Comparison of ENCODE assay signal across 9 cellular contexts in genomic region chr16:50093607-50094570, GRCh38. TPM values are rescaled to one million over a fixed set of nuclear protein-coding genes. Genes with fewer than 3 reads are reported as not detected.
DNase-seq lines count a peak whose midpoint lies in the region; ATAC-seq, FAIRE-seq and TF ChIP-seq lines count a peak whose summit lies in the region.
"Had no signal": no experiment of that assay in that cellular context is flagged by ENCODE, and none has a peak within 500 bp of the region (broad histone marks: within the 10 kb centered on the region; RNA-seq: fewer than 3 reads in every experiment).

No MANE protein-coding gene starts in this region.

- H3K27me3 Mint-ChIP-seq in activated CD8-positive, alpha-beta T cell treated with anti-CD3 and anti-CD28 coated beads for 36 hours: no peaks in the 10 kb centered on the region
- H3K27me3 Mint-ChIP-seq in activated CD8-positive, alpha-beta T cell treated with anti-CD3 and anti-CD28 coated beads, Interleukin-2, amount 10 ng/mL, durations not matched to agents 7 days and 5 days (ENCODE audit: low read depth): no peaks in the 10 kb centered on the region
- H3K27me3 Mint-ChIP-seq in astrocyte (ENCODE audit: low read depth, unreplicated experiment): no peaks in the 10 kb centered on the region

- H3K27me3 ChIP-seq in astrocyte (ENCODE audit: insufficient read depth, low read length) (no peaks in the 10 kb centered on the region), thyroid gland (no peaks in the 10 kb centered on the region)

- no peak for ATAC-seq in activated CD8-positive, alpha-beta T cell treated with anti-CD3 and anti-CD28 coated beads for 36 hours
- ATAC-seq in activated CD8-positive, alpha-beta T cell treated with anti-CD3 and anti-CD28 coated beads, Interleukin-2, amount 10 ng/mL, durations not matched to agents 7 days and 5 days: no peak
- ATAC-seq in left lobe of liver: peak; percentile 72
- ATAC-seq in GM18909 (IDR thresholded peaks at IDR 0.05; ENCODE audit: poor library complexity, unreplicated experiment): no peak

- H3K9ac ChIP-seq in astrocyte (ENCODE audit: low read length): no peak overlapping the region

- no peaks in the 10 kb centered on the region for H3K79me2 ChIP-seq in astrocyte (ENCODE audit: insufficient read depth, low read length)

- no peaks in the 10 kb centered on the region for H3K9me3 Mint-ChIP-seq in activated CD8-positive, alpha-beta T cell treated with anti-CD3 and anti-CD28 coated beads for 36 hours
- no peaks in the 10 kb centered on the region for H3K9me3 Mint-ChIP-seq in activated CD8-positive, alpha-beta T cell treated with anti-CD3 and anti-CD28 coated beads, Interleukin-2, amount 10 ng/mL, durations not matched to agents 7 days and 5 days (ENCODE audit: insufficient read depth)
- no peaks in the 10 kb centered on the region for H3K9me3 Mint-ChIP-seq in astrocyte (ENCODE audit: unreplicated experiment)

- H3K36me3 ChIP-seq in astrocyte (ENCODE audit: insufficient read depth, low read length) (no peaks in the 10 kb centered on the region), thyroid gland (peaks cover 0 to 5% of the 10 kb centered on the region in 2 donors)

- H3K4me3 Mint-ChIP-seq in activated CD8-positive, alpha-beta T cell treated with anti-CD3 and anti-CD28 coated beads for 36 hours: no peak overlapping the region
- H3K4me3 Mint-ChIP-seq in activated CD8-positive, alpha-beta T cell treated with anti-CD3 and anti-CD28 coated beads, Interleukin-2, amount 10 ng/mL, durations not matched to agents 7 days and 5 days: no peak overlapping the region
- no peak overlapping the region for H3K4me3 Mint-ChIP-seq in astrocyte (ENCODE audit: unreplicated experiment)

- 78 to 80% methylated on average over 13 of the region's 13 CpGs for WGBS in thyroid gland, 2 donors

- no peak overlapping the region for H3K4me2 ChIP-seq in astrocyte (ENCODE audit: low read length)

- intact Hi-C loops in activated CD8-positive, alpha-beta T cell treated with anti-CD3 and anti-CD28 coated beads for 36 hours (cut with micrococcal nuclease): no loop called here
- intact Hi-C loops in thyroid gland (cut with DNase I): no loop called here

- H3K36me3 Mint-ChIP-seq in activated CD8-positive, alpha-beta T cell treated with anti-CD3 and anti-CD28 coated beads for 36 hours (ENCODE audit: low read depth): peaks cover 15% of the 10 kb centered on the region
- peaks cover 24% of the 10 kb centered on the region for H3K36me3 Mint-ChIP-seq in activated CD8-positive, alpha-beta T cell treated with anti-CD3 and anti-CD28 coated beads, Interleukin-2, amount 10 ng/mL, durations not matched to agents 7 days and 5 days (ENCODE audit: low read depth)
- peaks cover 5% of the 10 kb centered on the region for H3K36me3 Mint-ChIP-seq in astrocyte (ENCODE audit: low read depth, unreplicated experiment)

- no peak for TF ChIP-seq CTCF in activated CD8-positive, alpha-beta T cell treated with anti-CD3 and anti-CD28 coated beads for 36 hours (IDR thresholded peaks at IDR 0.05)
- TF ChIP-seq CTCF in astrocyte (IDR thresholded peaks at IDR 0.05; ENCODE audit: insufficient read depth, low read depth, low read length) (no peak), thyroid gland (IDR thresholded peaks at IDR 0.05) (no peak)

- H2AFZ ChIP-seq in astrocyte (ENCODE audit: low read depth, low read length): no peak overlapping the region

- DNase-seq in activated CD8-positive, alpha-beta T cell treated with anti-CD3 and anti-CD28 coated beads for 36 hours: no peak
- DNase-seq in activated CD8-positive, alpha-beta T cell treated with anti-CD3 and anti-CD28 coated beads, Interleukin-2, amount 10 ng/mL, durations not matched to agents 7 days and 5 days: no peak
- DNase-seq in astrocyte (ENCODE audit: low read depth): peak; percentile 16
- DNase-seq in left lobe of liver (ENCODE audit: low spot score): peak; percentile 67
- DNase-seq in thyroid gland: peak; percentile 27 to 29
- no peak for DNase-seq in NCI-H2081 treated with DMSO at 0.1 percent for 48 hours (lab: John Stamatoyannopoulos, UW)
- DNase-seq in ACHN: no peak

- no peaks in the 10 kb centered on the region for H3K4me1 Mint-ChIP-seq in activated CD8-positive, alpha-beta T cell treated with anti-CD3 and anti-CD28 coated beads for 36 hours (ENCODE audit: low read depth)
- H3K4me1 Mint-ChIP-seq in activated CD8-positive, alpha-beta T cell treated with anti-CD3 and anti-CD28 coated beads, Interleukin-2, amount 10 ng/mL, durations not matched to agents 7 days and 5 days (ENCODE audit: low read depth): no peaks in the 10 kb centered on the region
- peaks cover 2% of the 10 kb centered on the region for H3K4me1 Mint-ChIP-seq in astrocyte (ENCODE audit: low read depth, unreplicated experiment)

- H3K4me3 ChIP-seq in astrocyte (ENCODE audit: insufficient read depth, low read depth, low read length) (no peak overlapping the region), thyroid gland (replicated peaks in 1 of 3) (no peak overlapping the region)

- POLR2A ChIA-PET in activated CD8-positive, alpha-beta T cell treated with anti-CD3 and anti-CD28 coated beads for 36 hours (lab: Charles Lee): no interaction called here
- POLR2A ChIA-PET in activated CD8-positive, alpha-beta T cell treated with anti-CD3 and anti-CD28 coated beads, Interleukin-2, amount 10 ng/mL, durations not matched to agents 7 days and 5 days (lab: Charles Lee): no interaction called here

- in situ Hi-C loops in ACHN (cut with HindIII; ENCODE audit: low pct_ligation_motif_present, low pct_unique_long_range_greater_than_20kb, low sequenced_read_pairs): no loop called here

- peaks cover 11% of the 10 kb centered on the region for H3K4me1 ChIP-seq in astrocyte (ENCODE audit: insufficient read depth, low read length)
- no peaks in the 10 kb centered on the region for H3K4me1 ChIP-seq in thyroid gland

- H3K9me3 ChIP-seq in astrocyte (ENCODE audit: insufficient read depth, low read depth, low read length) (no peaks in the 10 kb centered on the region), thyroid gland (no peaks in the 10 kb centered on the region)

- peak; percentile 50 for FAIRE-seq in astrocyte (lab: Jason Lieb, UNC)
- FAIRE-seq: TTC549 had no signal

- CTCF ChIA-PET in activated CD8-positive, alpha-beta T cell treated with anti-CD3 and anti-CD28 coated beads for 36 hours (lab: Charles Lee): no interaction called here
- CTCF ChIA-PET in activated CD8-positive, alpha-beta T cell treated with anti-CD3 and anti-CD28 coated beads, Interleukin-2, amount 10 ng/mL, durations not matched to agents 7 days and 5 days (lab: Charles Lee): interaction anchor here (1.0 kb wide), 1 partner anchor 116 kb away, joined by 3 read pairs; no protein-coding TSS in a partner anchor

- no peaks in the 10 kb centered on the region for H4K20me1 ChIP-seq in astrocyte (ENCODE audit: insufficient read depth, low read length)

- TF ChIP-seq POLR2A in thyroid gland (IDR thresholded peaks at IDR 0.05): no peak

- H3K27ac Mint-ChIP-seq in activated CD8-positive, alpha-beta T cell treated with anti-CD3 and anti-CD28 coated beads for 36 hours: peak overlapping the region; percentile 28
- H3K27ac Mint-ChIP-seq in activated CD8-positive, alpha-beta T cell treated with anti-CD3 and anti-CD28 coated beads, Interleukin-2, amount 10 ng/mL, durations not matched to agents 7 days and 5 days: no peak overlapping the region
- no peak overlapping the region for H3K27ac Mint-ChIP-seq in astrocyte (ENCODE audit: unreplicated experiment)

- peak overlapping the region; percentile 34 for H3K27ac ChIP-seq in astrocyte (ENCODE audit: low read depth, low read length)
- H3K27ac ChIP-seq in thyroid gland: peak overlapping the region in 2 of 3 donors; percentile 36 to 52

RNA-seq across cellular contexts. Expression of gene HEATR3, which starts 28.1 kb away (rescaled TPM):
- total RNA-seq in activated CD8-positive, alpha-beta T cell treated with anti-CD3 and anti-CD28 coated beads for 36 hours: 10 to 100 TPM; 23.6 to 29.6 TPM
- 10 to 100 TPM; 29.7 to 31.7 TPM for total RNA-seq in activated CD8-positive, alpha-beta T cell treated with anti-CD3 and anti-CD28 coated beads, Interleukin-2, amount 10 ng/mL, durations not matched to agents 7 days and 5 days
- total RNA-seq in astrocyte (22.2 and 26.8 TPM in 2 replicates), left lobe of liver (11.9 TPM), thyroid gland (10 to 100 TPM; 12.6 to 24.1 (median 17.9) TPM)

RNA-seq across cellular contexts. Expression of gene TENT4B, which starts 59.2 kb away (rescaled TPM):
- 10 to 100 TPM; 19.0 to 19.2 TPM for total RNA-seq in activated CD8-positive, alpha-beta T cell treated with anti-CD3 and anti-CD28 coated beads for 36 hours
- 10 to 100 TPM; 17.3 to 18.0 TPM for total RNA-seq in activated CD8-positive, alpha-beta T cell treated with anti-CD3 and anti-CD28 coated beads, Interleukin-2, amount 10 ng/mL, durations not matched to agents 7 days and 5 days
- 16.1 and 17.0 TPM in 2 replicates for total RNA-seq in astrocyte
- 9.3 TPM for total RNA-seq in left lobe of liver
- total RNA-seq in thyroid gland: 10 to 100 TPM in 3 of 4 donors, 1 to 10 TPM in 1; 10.0 to 14.7 (median 11.4) TPM

Comparison
In these comparisons a context has a peak if more than half of its experiments do, and no peak if none do; other contexts are left out.
1. DNase-seq: peak in astrocyte (single experiment), left lobe of liver (single experiment) and thyroid gland (2 of 2); none in activated CD8-positive, alpha-beta T cell treated with anti-CD3 and anti-CD28 coated beads for 36 hours (single experiment), activated CD8-positive, alpha-beta T cell treated with anti-CD3 and anti-CD28 coated beads, Interleukin-2, amount 10 ng/mL, durations not matched to agents 7 days and 5 days (single experiment), NCI-H2081 treated with DMSO at 0.1 percent for 48 hours (single experiment) and ACHN (single experiment).